In genomic region chr5:593511-593910, GRCh38 we compare ENCODE assay signal across 29 cellular contexts. TPM values are rescaled to one million over a fixed set of nuclear protein-coding genes. Genes with fewer than 3 reads are reported as not detected.
DNase-seq lines count a peak whose midpoint lies in the region; ATAC-seq and TF ChIP-seq lines count a peak whose summit lies in the region.
"Had no signal": no experiment of that assay in that cellular context is flagged by ENCODE, and none has a peak within 500 bp of the region (broad histone marks: within the 10 kb centered on the region; RNA-seq: fewer than 3 reads in every experiment).

No MANE protein-coding gene starts in this region.

- peaks cover 34% of the 10 kb centered on the region for H3K27me3 ChIP-seq in WERI-Rb-1 (ENCODE audit: insufficient read depth, low read depth, severe bottlenecking)
- H3K27me3 ChIP-seq in stomach, result peaks cover 0 to 67% (median 11%) of the 10 kb centered on the region in 3 donors

- ATAC-seq in HG03565 (IDR thresholded peaks at IDR 0.05; ENCODE audit: unreplicated experiment), result no peak
- ATAC-seq: GM12878, HepG2, PC-3 had no signal

- TF ChIP-seq POLR2A in stomach (IDR thresholded peaks at IDR 0.05), result no peak

- H3K36me3 ChIP-seq in WERI-Rb-1, result no peaks in the 10 kb centered on the region
- no peaks in the 10 kb centered on the region for H3K36me3 ChIP-seq in stomach

- TF ChIP-seq EP300 in stomach (IDR thresholded peaks at IDR 0.05), result no peak

- H3K27ac ChIP-seq in WERI-Rb-1 (no peak overlapping the region), stomach (no peak overlapping the region)
- H3K27ac ChIP-seq: 22Rv1, C4-2B, GM23248 had no signal

- H3K4me1 ChIP-seq in stomach, result no peaks in the 10 kb centered on the region

- H3K9me3 ChIP-seq in WERI-Rb-1 (ENCODE audit: severe bottlenecking) (peaks cover 2% of the 10 kb centered on the region), stomach (no peaks in the 10 kb centered on the region)

- peak; percentile 18 for DNase-seq in activated CD8-positive, alpha-beta memory T cell treated with anti-CD3 and anti-CD28 coated beads, Interleukin-2, amount 50 U/mL, for 48 hours
- no peak for DNase-seq in activated CD8-positive, alpha-beta memory T cell treated with anti-CD3 and anti-CD28 coated beads, Interleukin-2, amount 50 U/mL, for 4 hours
- DNase-seq in WERI-Rb-1 (peak; percentile 5), mesenteric fat pad (ENCODE audit: low spot score) (peak; percentile 68), stomach (peak; percentile 11), amygdala (lab: John Stamatoyannopoulos, UW) (no peak)
- no peak for DNase-seq in stimulated activated CD4-positive, alpha-beta T cell treated with anti-CD3 and anti-CD28 coated beads, Interleukin-2, amount 100 ng/mL, for 48 hours
- DNase-seq: DMS 273 treated with DMSO at 0.1 percent for 48 hours; DMS79; EL; GDM1; GM23248; H7; Karpas-422; NCI-H1092; NCI-H1417 treated with DMSO at 0.1 percent for 48 hours; NCI-H1694 treated with DMSO at 0.1 percent for 48 hours; NCI-H2081; NCI-H226; NCI-H510A treated with DMSO at 0.1 percent for 48 hours; NCI-H82; NK-92 treated with Interleukin-12 subunit alpha and Interleukin-12 subunit beta, amount 100 ng/mL, for 24 hours; PC-3; Right ventricle myocardium superior had no signal

- TF ChIP-seq CTCF in WERI-Rb-1 (IDR thresholded peaks at IDR 0.05; ENCODE audit: low read depth, low read length), result no peak
- no peak for TF ChIP-seq CTCF in stomach (IDR thresholded peaks at IDR 0.05)

- H3K4me3 ChIP-seq in WERI-Rb-1 (ENCODE audit: low read depth, low read length) (no peak overlapping the region), stomach (no peak overlapping the region)
- H3K4me3 ChIP-seq: GM12878, GM23248 had no signal

- intact Hi-C loops in stomach (cut with DNase I; ENCODE audit: low total_unique reads), result no loop called here

- 79 to 90% (median 81%) methylated on average over 6 to 8 of the region's 8 CpGs for WGBS in stomach, 5 donors

RNA-seq across cellular contexts. Expression of gene CEP72, which starts 18.6 kb away (rescaled TPM):
- total RNA-seq in mesenteric fat pad (2.0 TPM), stomach (10 to 100 TPM in 1 of 5 donors, 1 to 10 TPM in 3, under 1 TPM in 1; 0.14 to 11.1 (median 2.2) TPM)
- polyA plus RNA-seq in stomach, result 1 to 10 TPM in 2 of 3 donors, under 1 TPM in 1; 0.46 to 3.6 (median 2.1) TPM

Comparison
In these comparisons a context has a peak if more than half of its experiments do, and no peak if none do; other contexts are left out.
1. DNase-seq: peak in activated CD8-positive, alpha-beta memory T cell treated with anti-CD3 and anti-CD28 coated beads, Interleukin-2, amount 50 U/mL, for 48 hours (single experiment), WERI-Rb-1 (single experiment), mesenteric fat pad (single experiment) and stomach (single experiment); none in activated CD8-positive, alpha-beta memory T cell treated with anti-CD3 and anti-CD28 coated beads, Interleukin-2, amount 50 U/mL, for 4 hours (single experiment), stimulated activated CD4-positive, alpha-beta T cell treated with anti-CD3 and anti-CD28 coated beads, Interleukin-2, amount 100 ng/mL, for 48 hours (0 of 2) and amygdala (0 of 56).